Comparison of ENCODE assay signal across 28 cellular contexts in the genomic region with DNA sequence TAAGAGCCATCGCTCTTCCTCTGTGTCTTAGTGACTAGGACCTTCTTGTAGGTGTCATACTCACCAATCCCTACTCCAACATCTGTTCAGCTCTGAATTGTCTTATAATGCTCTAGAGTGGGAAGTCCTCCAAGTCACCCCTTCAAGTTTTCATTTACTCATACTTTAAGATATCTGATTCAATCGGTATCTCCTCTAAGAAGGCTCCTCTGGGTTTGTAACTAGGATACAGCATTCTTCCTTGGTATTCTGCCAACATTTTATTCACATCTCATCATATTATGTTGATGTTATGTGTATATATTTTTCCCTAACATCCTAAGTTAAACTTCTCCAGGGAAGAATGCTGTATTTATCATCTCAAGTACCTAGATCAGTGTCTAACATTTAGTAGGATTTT.
A peak's percentile ranks its signal among the peaks of the same experiment; 100 is the strongest.
DNase-seq lines count a peak whose midpoint lies in the region; ATAC-seq, FAIRE-seq and TF ChIP-seq lines count a peak whose summit lies in the region.
"Had no signal": no experiment of that assay in that cellular context is flagged by ENCODE, and none has a peak within 500 bp of the region (broad histone marks: within the 10 kb centered on the region; RNA-seq: fewer than 3 reads in every experiment).

No MANE protein-coding gene starts in this region.

- no peak for FAIRE-seq in bronchial epithelial cell (lab: Jason Lieb, UNC)
- FAIRE-seq: A549, colon, GM12892, RCC 7860 had no signal

- no peaks in the 10 kb centered on the region for H3K9me2 ChIP-seq in PC-9 (ENCODE audit: insufficient read depth)

- no peak for TF ChIP-seq CTCF in AG04450 (IDR thresholded peaks at IDR 0.05; ENCODE audit: low read depth, low read length)
- TF ChIP-seq CTCF in bronchial epithelial cell (IDR thresholded peaks at IDR 0.05; ENCODE audit: insufficient read depth, low read length, severe bottlenecking) = no peak
- TF ChIP-seq CTCF in PC-9 (conservative IDR thresholded peaks at IDR 0.05) = no peak

- H3K79me2 ChIP-seq in PC-9 (ENCODE audit: low read depth) = no peaks in the 10 kb centered on the region

- H2AFZ ChIP-seq in PC-9 = no peak overlapping the region

- H3K27me3 ChIP-seq in AG04450 (ENCODE audit: control insufficient read depth, insufficient read depth, low read length) (no peaks in the 10 kb centered on the region), bronchial epithelial cell (ENCODE audit: control insufficient read depth, insufficient read depth, low read length) (no peaks in the 10 kb centered on the region), PC-9 (ENCODE audit: insufficient read depth, low read depth) (no peaks in the 10 kb centered on the region)

- H3K27me3 Mint-ChIP-seq in activated naive CD8-positive, alpha-beta T cell treated with anti-CD3 and anti-CD28 coated beads, Interleukin-2, amount 50 U/mL, for 24 hours = no peaks in the 10 kb centered on the region
- H3K27me3 Mint-ChIP-seq: activated CD8-positive, alpha-beta T cell treated with anti-CD3 and anti-CD28 coated beads for 36 hours had no signal

- no peak overlapping the region for H3K27ac ChIP-seq in AG04450 (ENCODE audit: low read depth, low read length)
- H3K27ac ChIP-seq in PC-9 = no peak overlapping the region
- H3K27ac ChIP-seq: A549, KMS-11, lower lobe of right lung had no signal

- H3K36me3 Mint-ChIP-seq in activated naive CD8-positive, alpha-beta T cell treated with anti-CD3 and anti-CD28 coated beads, Interleukin-2, amount 50 U/mL, for 24 hours (ENCODE audit: low read depth) = no peaks in the 10 kb centered on the region
- H3K36me3 Mint-ChIP-seq: CD14-positive monocyte had no signal

- no peak overlapping the region for H3K4me3 Mint-ChIP-seq in activated naive CD8-positive, alpha-beta T cell treated with anti-CD3 and anti-CD28 coated beads, Interleukin-2, amount 50 U/mL, for 24 hours
- H3K4me3 Mint-ChIP-seq: activated CD8-positive, alpha-beta T cell treated with anti-CD3 and anti-CD28 coated beads for 36 hours; CD14-positive monocyte had no signal

- CTCF ChIA-PET in AG04450 (lab: Charles Lee) (interaction anchor here (0.5 to 1.9 kb wide), 5 partner anchors 18 to 164 kb away, joined by 3 to 8 read pairs (median 3); no protein-coding TSS in a partner anchor), PC-9 (lab: Charles Lee) (no interaction called here)

- H4K20me1 ChIP-seq in PC-9 (ENCODE audit: insufficient read depth) = no peaks in the 10 kb centered on the region

- no peak for ATAC-seq in activated naive CD8-positive, alpha-beta T cell treated with anti-CD3 and anti-CD28 coated beads, Interleukin-2, amount 50 U/mL, for 24 hours
- no peak for ATAC-seq in HG03280 (IDR thresholded peaks at IDR 0.05; ENCODE audit: unreplicated experiment)
- ATAC-seq: A549; activated CD4-positive, CD25-positive, alpha-beta regulatory T cell treated with anti-CD3 and anti-CD28 coated beads, Interleukin-2, amount 50 U/mL, for 24 hours; activated CD8-positive, alpha-beta T cell treated with anti-CD3 and anti-CD28 coated beads for 36 hours; lower lobe of right lung had no signal

- H3F3A ChIP-seq in PC-9 (ENCODE audit: insufficient read depth, low read depth) = no peaks in the 10 kb centered on the region

- H3K4me3 ChIP-seq in AG04450 (ENCODE audit: low read depth, low read length) (no peak overlapping the region), bronchial epithelial cell (ENCODE audit: low read depth, low read length) (no peak overlapping the region), PC-9 (no peak overlapping the region)
- H3K4me3 ChIP-seq: A549, lower lobe of right lung had no signal

- intact Hi-C loops in PC-9 (cut with micrococcal nuclease; ENCODE audit: unreplicated experiment) = no loop called here

- H3K27ac Mint-ChIP-seq in activated naive CD8-positive, alpha-beta T cell treated with anti-CD3 and anti-CD28 coated beads, Interleukin-2, amount 50 U/mL, for 24 hours = no peak overlapping the region
- H3K27ac Mint-ChIP-seq: activated CD8-positive, alpha-beta T cell treated with anti-CD3 and anti-CD28 coated beads for 36 hours; CD14-positive monocyte had no signal

- POLR2A ChIA-PET in AG04450 (lab: Yijun Ruan, JAX) (no interaction called here), PC-9 (lab: Charles Lee; ENCODE audit: unreplicated experiment) (no interaction called here)

- H3K4me2 ChIP-seq in PC-9 = no peak overlapping the region
- H3K4me2 ChIP-seq: A549, KMS-11 had no signal

- H3K36me3 ChIP-seq in bronchial epithelial cell (ENCODE audit: control insufficient read depth, insufficient read depth, low read length) (no peaks in the 10 kb centered on the region), PC-9 (ENCODE audit: low read depth) (no peaks in the 10 kb centered on the region)
- H3K36me3 ChIP-seq: lower lobe of right lung had no signal

- no peaks in the 10 kb centered on the region for H3K4me1 Mint-ChIP-seq in activated naive CD8-positive, alpha-beta T cell treated with anti-CD3 and anti-CD28 coated beads, Interleukin-2, amount 50 U/mL, for 24 hours

- BruUV-seq in PC-9 (replicated peaks; lab: Mats Ljungman, UMichigan) = no TSS peak

- DNase-seq in AG04450 (ENCODE audit: low read depth, low spot score) (peak; percentile 68), HS-5 (ENCODE audit: low read depth) (peak; percentile 65), bronchial epithelial cell (ENCODE audit: low read depth) (peak; percentile 33), hepatic stellate cell (ENCODE audit: low spot score) (peak; percentile 47), NAMALWA (ENCODE audit: low spot score) (no peak), PC-9 (no peak)
- no peak for DNase-seq in activated naive CD8-positive, alpha-beta T cell treated with anti-CD3 and anti-CD28 coated beads, Interleukin-2, amount 50 U/mL, for 24 hours
- DNase-seq: activated CD8-positive, alpha-beta T cell treated with anti-CD3 and anti-CD28 coated beads for 36 hours; activated naive CD4-positive, alpha-beta T cell; activated T-cell treated with anti-CD3 and anti-CD28 coated beads, Interleukin-2, amount 50 U/mL, for 1 hour; anterior cingulate cortex; foreskin melanocyte; GOT3; hippocampal formation; lower lobe of right lung; NCI-H1092; occipital lobe; stimulated activated CD4-positive, alpha-beta T cell treated with anti-CD3 and anti-CD28 coated beads, Interleukin-12 subunit alpha, Interleukin-12 subunit beta, amount 100 ng/mL, for 4 hours; stimulated activated CD8-positive, alpha-beta memory T cell treated with anti-CD3 and anti-CD28 coated beads, Interleukin-4, amount 100 ng/mL, for 48 hours; T-helper 9 cell had no signal

- no peaks in the 10 kb centered on the region for H3K4me1 ChIP-seq in PC-9 (replicated peaks; ENCODE audit: insufficient read depth)
- H3K4me1 ChIP-seq: A549, lower lobe of right lung had no signal

- H3K9me3 ChIP-seq in AG04450 (ENCODE audit: control insufficient read depth, insufficient read depth, low read length) (no peaks in the 10 kb centered on the region), PC-9 (ENCODE audit: insufficient read depth, low read depth) (no peaks in the 10 kb centered on the region)
- H3K9me3 ChIP-seq: A549, lower lobe of right lung had no signal

- peaks cover 3% of the 10 kb centered on the region for H3K9me3 Mint-ChIP-seq in activated naive CD8-positive, alpha-beta T cell treated with anti-CD3 and anti-CD28 coated beads, Interleukin-2, amount 50 U/mL, for 24 hours
- H3K9me3 Mint-ChIP-seq: activated CD8-positive, alpha-beta T cell treated with anti-CD3 and anti-CD28 coated beads for 36 hours had no signal

Comparison
In these comparisons a context has a peak if more than half of its experiments do, and no peak if none do; other contexts are left out.
1. DNase-seq: peak in AG04450 (single experiment), HS-5 (single experiment), bronchial epithelial cell (single experiment) and hepatic stellate cell (single experiment); none in activated naive CD8-positive, alpha-beta T cell treated with anti-CD3 and anti-CD28 coated beads, Interleukin-2, amount 50 U/mL, for 24 hours (single experiment), NAMALWA (single experiment) and PC-9 (0 of 2).